In the genomic region with DNA sequence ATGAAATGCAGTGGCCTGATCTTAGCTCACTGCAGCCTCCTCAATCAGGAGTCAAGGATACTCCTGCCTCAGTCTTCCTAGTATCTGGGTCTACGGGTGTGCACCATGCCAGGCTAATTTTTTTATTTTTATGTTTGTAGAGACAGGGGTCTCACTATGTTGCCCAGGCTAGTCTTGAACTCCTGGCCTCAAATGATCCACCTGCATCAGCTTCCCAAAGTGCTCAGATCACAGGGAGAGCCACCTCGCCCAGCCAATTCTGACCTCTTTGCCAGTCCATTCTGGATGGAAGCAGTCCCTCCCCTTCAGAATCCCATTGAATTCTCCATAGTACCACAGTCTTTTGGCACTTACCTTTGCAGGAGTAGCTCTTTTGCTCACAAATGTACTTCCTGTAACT, we compare ENCODE assay signal across 1 cellular context.
TF ChIP-seq lines count a peak whose summit lies in the region.

No MANE protein-coding gene starts in this region.

TF ChIP-seq in GM23338, 12 proteins besides CTCF, POLR2A, EP300 and RAD21 (continued from another document):
- TF ChIP-seq, protein P1, sequence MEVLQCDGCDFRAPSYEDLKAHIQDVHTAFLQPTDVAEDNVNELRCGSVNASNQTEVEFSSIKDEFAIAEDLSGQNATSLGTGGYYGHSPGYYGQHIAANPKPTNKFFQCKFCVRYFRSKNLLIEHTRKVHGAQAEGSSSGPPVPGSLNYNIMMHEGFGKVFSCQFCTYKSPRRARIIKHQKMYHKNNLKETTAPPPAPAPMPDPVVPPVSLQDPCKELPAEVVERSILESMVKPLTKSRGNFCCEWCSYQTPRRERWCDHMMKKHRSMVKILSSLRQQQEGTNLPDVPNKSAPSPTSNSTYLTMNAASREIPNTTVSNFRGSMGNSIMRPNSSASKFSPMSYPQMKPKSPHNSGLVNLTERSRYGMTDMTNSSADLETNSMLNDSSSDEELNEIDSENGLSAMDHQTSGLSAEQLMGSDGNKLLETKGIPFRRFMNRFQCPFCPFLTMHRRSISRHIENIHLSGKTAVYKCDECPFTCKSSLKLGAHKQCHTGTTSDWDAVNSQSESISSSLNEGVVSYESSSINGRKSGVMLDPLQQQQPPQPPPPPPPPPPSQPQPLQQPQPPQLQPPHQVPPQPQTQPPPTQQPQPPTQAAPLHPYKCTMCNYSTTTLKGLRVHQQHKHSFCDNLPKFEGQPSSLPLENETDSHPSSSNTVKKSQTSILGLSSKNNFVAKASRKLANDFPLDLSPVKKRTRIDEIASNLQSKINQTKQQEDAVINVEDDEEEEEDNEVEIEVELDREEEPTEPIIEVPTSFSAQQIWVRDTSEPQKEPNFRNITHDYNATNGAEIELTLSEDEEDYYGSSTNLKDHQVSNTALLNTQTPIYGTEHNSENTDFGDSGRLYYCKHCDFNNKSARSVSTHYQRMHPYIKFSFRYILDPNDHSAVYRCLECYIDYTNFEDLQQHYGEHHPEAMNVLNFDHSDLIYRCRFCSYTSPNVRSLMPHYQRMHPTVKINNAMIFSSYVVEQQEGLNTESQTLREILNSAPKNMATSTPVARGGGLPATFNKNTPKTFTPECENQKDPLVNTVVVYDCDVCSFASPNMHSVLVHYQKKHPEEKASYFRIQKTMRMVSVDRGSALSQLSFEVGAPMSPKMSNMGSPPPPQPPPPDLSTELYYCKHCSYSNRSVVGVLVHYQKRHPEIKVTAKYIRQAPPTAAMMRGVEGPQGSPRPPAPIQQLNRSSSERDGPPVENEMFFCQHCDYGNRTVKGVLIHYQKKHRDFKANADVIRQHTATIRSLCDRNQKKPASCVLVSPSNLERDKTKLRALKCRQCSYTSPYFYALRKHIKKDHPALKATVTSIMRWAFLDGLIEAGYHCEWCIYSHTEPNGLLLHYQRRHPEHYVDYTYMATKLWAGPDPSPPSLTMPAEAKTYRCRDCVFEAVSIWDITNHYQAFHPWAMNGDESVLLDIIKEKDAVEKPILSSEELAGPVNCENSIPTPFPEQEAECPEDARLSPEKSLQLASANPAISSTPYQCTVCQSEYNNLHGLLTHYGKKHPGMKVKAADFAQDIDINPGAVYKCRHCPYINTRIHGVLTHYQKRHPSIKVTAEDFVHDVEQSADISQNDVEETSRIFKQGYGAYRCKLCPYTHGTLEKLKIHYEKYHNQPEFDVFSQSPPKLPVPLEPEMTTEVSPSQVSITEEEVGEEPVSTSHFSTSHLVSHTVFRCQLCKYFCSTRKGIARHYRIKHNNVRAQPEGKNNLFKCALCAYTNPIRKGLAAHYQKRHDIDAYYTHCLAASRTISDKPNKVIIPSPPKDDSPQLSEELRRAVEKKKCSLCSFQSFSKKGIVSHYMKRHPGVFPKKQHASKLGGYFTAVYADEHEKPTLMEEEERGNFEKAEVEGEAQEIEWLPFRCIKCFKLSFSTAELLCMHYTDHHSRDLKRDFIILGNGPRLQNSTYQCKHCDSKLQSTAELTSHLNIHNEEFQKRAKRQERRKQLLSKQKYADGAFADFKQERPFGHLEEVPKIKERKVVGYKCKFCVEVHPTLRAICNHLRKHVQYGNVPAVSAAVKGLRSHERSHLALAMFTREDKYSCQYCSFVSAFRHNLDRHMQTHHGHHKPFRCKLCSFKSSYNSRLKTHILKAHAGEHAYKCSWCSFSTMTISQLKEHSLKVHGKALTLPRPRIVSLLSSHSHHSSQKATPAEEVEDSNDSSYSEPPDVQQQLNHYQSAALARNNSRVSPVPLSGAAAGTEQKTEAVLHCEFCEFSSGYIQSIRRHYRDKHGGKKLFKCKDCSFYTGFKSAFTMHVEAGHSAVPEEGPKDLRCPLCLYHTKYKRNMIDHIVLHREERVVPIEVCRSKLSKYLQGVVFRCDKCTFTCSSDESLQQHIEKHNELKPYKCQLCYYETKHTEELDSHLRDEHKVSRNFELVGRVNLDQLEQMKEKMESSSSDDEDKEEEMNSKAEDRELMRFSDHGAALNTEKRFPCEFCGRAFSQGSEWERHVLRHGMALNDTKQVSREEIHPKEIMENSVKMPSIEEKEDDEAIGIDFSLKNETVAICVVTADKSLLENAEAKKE (CRISPR knock-in tag; IDR thresholded peaks at IDR 0.05) = no peak
- no peak for TF ChIP-seq STAT1 (IDR thresholded peaks at IDR 0.05; ENCODE audit: unreplicated experiment)
- TF ChIP-seq JUNB (IDR thresholded peaks at IDR 0.05; ENCODE audit: unreplicated experiment) = no peak
- TF ChIP-seq, protein P2, sequence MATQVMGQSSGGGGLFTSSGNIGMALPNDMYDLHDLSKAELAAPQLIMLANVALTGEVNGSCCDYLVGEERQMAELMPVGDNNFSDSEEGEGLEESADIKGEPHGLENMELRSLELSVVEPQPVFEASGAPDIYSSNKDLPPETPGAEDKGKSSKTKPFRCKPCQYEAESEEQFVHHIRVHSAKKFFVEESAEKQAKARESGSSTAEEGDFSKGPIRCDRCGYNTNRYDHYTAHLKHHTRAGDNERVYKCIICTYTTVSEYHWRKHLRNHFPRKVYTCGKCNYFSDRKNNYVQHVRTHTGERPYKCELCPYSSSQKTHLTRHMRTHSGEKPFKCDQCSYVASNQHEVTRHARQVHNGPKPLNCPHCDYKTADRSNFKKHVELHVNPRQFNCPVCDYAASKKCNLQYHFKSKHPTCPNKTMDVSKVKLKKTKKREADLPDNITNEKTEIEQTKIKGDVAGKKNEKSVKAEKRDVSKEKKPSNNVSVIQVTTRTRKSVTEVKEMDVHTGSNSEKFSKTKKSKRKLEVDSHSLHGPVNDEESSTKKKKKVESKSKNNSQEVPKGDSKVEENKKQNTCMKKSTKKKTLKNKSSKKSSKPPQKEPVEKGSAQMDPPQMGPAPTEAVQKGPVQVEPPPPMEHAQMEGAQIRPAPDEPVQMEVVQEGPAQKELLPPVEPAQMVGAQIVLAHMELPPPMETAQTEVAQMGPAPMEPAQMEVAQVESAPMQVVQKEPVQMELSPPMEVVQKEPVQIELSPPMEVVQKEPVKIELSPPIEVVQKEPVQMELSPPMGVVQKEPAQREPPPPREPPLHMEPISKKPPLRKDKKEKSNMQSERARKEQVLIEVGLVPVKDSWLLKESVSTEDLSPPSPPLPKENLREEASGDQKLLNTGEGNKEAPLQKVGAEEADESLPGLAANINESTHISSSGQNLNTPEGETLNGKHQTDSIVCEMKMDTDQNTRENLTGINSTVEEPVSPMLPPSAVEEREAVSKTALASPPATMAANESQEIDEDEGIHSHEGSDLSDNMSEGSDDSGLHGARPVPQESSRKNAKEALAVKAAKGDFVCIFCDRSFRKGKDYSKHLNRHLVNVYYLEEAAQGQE (IDR thresholded peaks at IDR 0.05; ENCODE audit: unreplicated experiment) = no peak
- TF ChIP-seq CREB1 (CRISPR knock-in tag; IDR thresholded peaks at IDR 0.05; ENCODE audit: low read depth) = no peak
- no peak for TF ChIP-seq NANOG (IDR thresholded peaks at IDR 0.05; ENCODE audit: borderline replicate concordance)
- TF ChIP-seq, protein P3, sequence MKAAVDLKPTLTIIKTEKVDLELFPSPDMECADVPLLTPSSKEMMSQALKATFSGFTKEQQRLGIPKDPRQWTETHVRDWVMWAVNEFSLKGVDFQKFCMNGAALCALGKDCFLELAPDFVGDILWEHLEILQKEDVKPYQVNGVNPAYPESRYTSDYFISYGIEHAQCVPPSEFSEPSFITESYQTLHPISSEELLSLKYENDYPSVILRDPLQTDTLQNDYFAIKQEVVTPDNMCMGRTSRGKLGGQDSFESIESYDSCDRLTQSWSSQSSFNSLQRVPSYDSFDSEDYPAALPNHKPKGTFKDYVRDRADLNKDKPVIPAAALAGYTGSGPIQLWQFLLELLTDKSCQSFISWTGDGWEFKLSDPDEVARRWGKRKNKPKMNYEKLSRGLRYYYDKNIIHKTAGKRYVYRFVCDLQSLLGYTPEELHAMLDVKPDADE (IDR thresholded peaks at IDR 0.05) = no peak
